20 cellular contexts compared by ENCODE assay signal in the genomic region with DNA sequence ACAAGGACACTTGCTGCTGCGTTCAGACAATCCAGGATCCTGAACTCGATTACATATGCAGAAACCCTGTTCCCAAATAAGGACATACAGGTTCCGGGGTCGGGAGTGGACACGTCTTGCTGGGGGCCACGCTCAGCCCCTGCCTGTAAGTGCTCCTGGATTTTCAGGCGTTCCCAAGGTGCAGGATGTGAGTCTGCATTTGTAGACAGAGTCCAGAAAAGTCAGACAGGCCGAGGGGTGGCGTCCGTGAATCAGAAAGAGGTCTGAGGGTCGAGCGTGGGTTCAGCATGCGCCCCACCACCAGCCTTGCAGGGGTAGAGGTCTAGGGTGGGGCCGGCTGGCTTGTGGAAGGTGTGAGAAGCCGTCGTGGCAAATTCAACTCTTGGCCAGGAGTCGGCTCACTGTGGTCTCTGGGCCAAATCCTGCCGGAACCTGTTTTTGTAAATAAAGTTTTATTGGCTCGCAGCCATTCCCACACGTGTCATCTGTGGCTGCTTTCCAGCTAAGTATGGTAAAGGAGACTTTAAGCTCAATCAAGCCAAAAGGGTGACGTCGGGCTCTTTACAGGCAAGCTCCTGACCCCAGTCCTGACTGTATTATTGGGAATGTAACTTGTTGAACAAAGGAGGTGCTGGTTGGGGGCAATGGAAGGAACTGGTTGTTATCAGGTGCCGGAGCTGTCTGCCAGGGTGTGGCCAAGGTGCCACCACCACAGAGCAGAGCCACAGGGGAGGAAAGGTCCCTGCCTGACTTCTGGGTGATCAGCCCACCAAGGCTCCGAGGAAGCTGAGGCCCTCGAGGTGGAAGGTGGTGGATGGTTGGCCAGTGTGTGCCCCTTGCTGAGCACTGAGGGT. TPM values are rescaled to one million over a fixed set of nuclear protein-coding genes. Genes with fewer than 3 reads are reported as not detected.
DNase-seq lines count a peak whose midpoint lies in the region; ATAC-seq, FAIRE-seq and TF ChIP-seq lines count a peak whose summit lies in the region.
"Had no signal": no experiment of that assay in that cellular context is flagged by ENCODE, and none has a peak within 500 bp of the region (broad histone marks: within the 10 kb centered on the region; RNA-seq: fewer than 3 reads in every experiment).

No MANE protein-coding gene starts in this region.

- no peaks in the 10 kb centered on the region for H3K79me2 ChIP-seq in HepG2 (ENCODE audit: insufficient read depth, low read length)

- no peak for TF ChIP-seq RAD21 in HepG2 (CRISPR knock-in tag; IDR thresholded peaks at IDR 0.05)

- POLR2A ChIA-PET in HepG2 (lab: Yijun Ruan, JAX) = no interaction called here

- H3K9me3 ChIP-seq in HepG2 (ENCODE audit: low read length) = no peaks in the 10 kb centered on the region
- H3K9me3 ChIP-seq in right lobe of liver = no peaks in the 10 kb centered on the region
- no peaks in the 10 kb centered on the region for H3K9me3 ChIP-seq in right atrium auricular region
- H3K9me3 ChIP-seq in transverse colon = no peaks in the 10 kb centered on the region
- H3K9me3 ChIP-seq: uterus had no signal

- in situ Hi-C loops in HepG2 (cut with HindIII; ENCODE audit: extremely low pct_ligation_motif_present, low pct_unique_long_range_greater_than_20kb) (no loop called here), transverse colon (cut with MboI; ENCODE audit: low pct_ligation_motif_present in 1 of 4, low pct_unique_long_range_greater_than_20kb in 1 of 4, low sequenced_read_pairs in 3 of 4) (no loop called here)

- no peak overlapping the region for H3K9ac ChIP-seq in HepG2 (ENCODE audit: insufficient read depth, low read depth, low read length)

- WGBS in HepG2 (ENCODE audit: low lambda C conversion rate) = 19% methylated on average over 20 of the region's 25 CpGs
- 71% methylated on average over 20 of the region's 25 CpGs for WGBS in right lobe of liver (ENCODE audit: insufficient coverage, low coverage, low lambda C conversion rate, missing lambda C conversion rate)
- 30 to 35% methylated on average over 4 to 25 of the region's 25 CpGs for WGBS in transverse colon (ENCODE audit: low coverage in 1 of 2), 2 donors

- no peak for DNase-seq in HepG2 (ENCODE audit: low spot score)
- DNase-seq in right lobe of liver = no peak
- DNase-seq in bronchial epithelial cell (ENCODE audit: low read depth) = peak; percentile 57
- DNase-seq in right atrium auricular region (ENCODE audit: low spot score) = no peak
- peak; percentile 32 for DNase-seq in transverse colon
- DNase-seq in NCI-H446 (lab: John Stamatoyannopoulos, UW) = no peak
- no peak for DNase-seq in activated gamma-delta T cell (lab: John Stamatoyannopoulos, UW)
- no peak for DNase-seq in NCI-H187 (lab: John Stamatoyannopoulos, UW)
- DNase-seq: activated CD8-positive, alpha-beta memory T cell treated with anti-CD3 and anti-CD28 coated beads for 24 hours; CD4-positive, alpha-beta T cell; EL; naive B cell; NCI-H1694 treated with DMSO at 0.1 percent for 48 hours; NCI-H774; stimulated activated naive CD8-positive, alpha-beta T cell treated with anti-CD3 and anti-CD28 coated beads, Interleukin-15, amount 100 ng/mL, for 72 hours; uterus; WERI-Rb-1 had no signal

- intact Hi-C loops in HepG2 (cut with micrococcal nuclease; ENCODE audit: unreplicated experiment) = no loop called here
- intact Hi-C loops in right lobe of liver (cut with DNase I) = no loop called here
- intact Hi-C loops in transverse colon (cut with DNase I; ENCODE audit: low total_unique reads) = no loop called here

- TF ChIP-seq EP300 in HepG2 (IDR thresholded peaks at IDR 0.05; ENCODE audit: low read depth in 2 of 2, low read length in 2 of 2) (no peak), HepG2 (CRISPR knock-in tag; IDR thresholded peaks at IDR 0.05; ENCODE audit: borderline replicate concordance) (no peak), transverse colon (IDR thresholded peaks at IDR 0.05; ENCODE audit: low read depth) (no peak)

- TF ChIP-seq CTCF in HepG2 (CRISPR knock-in tag; IDR thresholded peaks at IDR 0.05) = 0 out of 2 replicates have a peak, but pooled peaks have one; percentile 21
- no peak for TF ChIP-seq CTCF in right lobe of liver (IDR thresholded peaks at IDR 0.05)
- no peak for TF ChIP-seq CTCF in bronchial epithelial cell (IDR thresholded peaks at IDR 0.05; ENCODE audit: insufficient read depth, low read length, severe bottlenecking)
- TF ChIP-seq CTCF in right atrium auricular region (IDR thresholded peaks at IDR 0.05) = no peak
- TF ChIP-seq CTCF in transverse colon (IDR thresholded peaks at IDR 0.05) = no peak

- no peak overlapping the region for H2AFZ ChIP-seq in HepG2 (ENCODE audit: low read length)

- H3K36me3 ChIP-seq in HepG2 (replicated peaks in 1 of 2; ENCODE audit: control insufficient read depth in 1 of 2, insufficient read depth in 2 of 2, low read length in 2 of 2) = no peaks in the 10 kb centered on the region
- no peaks in the 10 kb centered on the region for H3K36me3 ChIP-seq in right lobe of liver
- no peaks in the 10 kb centered on the region for H3K36me3 ChIP-seq in bronchial epithelial cell (ENCODE audit: control insufficient read depth, insufficient read depth, low read length)
- no peaks in the 10 kb centered on the region for H3K36me3 ChIP-seq in right atrium auricular region
- H3K36me3 ChIP-seq in transverse colon = no peaks in the 10 kb centered on the region
- H3K36me3 ChIP-seq: uterus, WERI-Rb-1 had no signal

- no peaks in the 10 kb centered on the region for H4K20me1 ChIP-seq in HepG2 (ENCODE audit: insufficient read depth, low read length)

- H3K4me1 ChIP-seq in HepG2 (ENCODE audit: insufficient read depth, low read length) = peaks cover 12% of the 10 kb centered on the region; the same call in 1 of the 2 replicates
- no peaks in the 10 kb centered on the region for H3K4me1 ChIP-seq in right lobe of liver
- H3K4me1 ChIP-seq in right atrium auricular region = peaks cover 0 to 55% of the 10 kb centered on the region in 2 donors
- no peaks in the 10 kb centered on the region for H3K4me1 ChIP-seq in transverse colon
- H3K4me1 ChIP-seq: uterus had no signal

- BruUV-seq in HepG2 (replicated peaks; lab: Mats Ljungman, UMichigan) = no TSS peak

- CTCF ChIA-PET in HepG2 (lab: Yijun Ruan, JAX; ENCODE audit: low intra/inter-chr PET ratio, low total read pairs) = no interaction called here

- ATAC-seq in HepG2 (no peak), right lobe of liver (no peak)
- ATAC-seq: esophagus mucosa; stimulated activated naive CD8-positive, alpha-beta T cell treated with anti-CD3 and anti-CD28 coated beads, Interleukin-15, amount 100 ng/mL, for 72 hours had no signal

- no peak for TF ChIP-seq POLR2A in HepG2 (IDR thresholded peaks at IDR 0.05; ENCODE audit: insufficient read depth in 1 of 2, low read depth in 2 of 2, low read length in 2 of 2)
- no peak for TF ChIP-seq POLR2A in right lobe of liver (IDR thresholded peaks at IDR 0.05)
- no peak for TF ChIP-seq POLR2A in transverse colon (IDR thresholded peaks at IDR 0.05)

- no peak for FAIRE-seq in HepG2 (lab: Jason Lieb, UNC)
- FAIRE-seq in bronchial epithelial cell (lab: Jason Lieb, UNC) = no peak

- H3K4me2 ChIP-seq in HepG2 (ENCODE audit: low read depth, low read length) = peak overlapping the region; percentile 13; the same call in 1 of the 2 replicates

- H3K27ac ChIP-seq in HepG2 (ENCODE audit: extremely low read length, insufficient read depth, low read length) (no peak overlapping the region), right lobe of liver (no peak overlapping the region), right atrium auricular region (peak overlapping the region; percentile 73 to 77), transverse colon (no peak overlapping the region)
- H3K27ac ChIP-seq: uterus, WERI-Rb-1 had no signal

- H3K27me3 ChIP-seq in HepG2 (ENCODE audit: control insufficient read depth in 1 of 2, insufficient read depth in 2 of 2, low read length in 2 of 2) = peaks cover 18 to 59% of the 10 kb centered on the region in 2 experiments
- H3K27me3 ChIP-seq in right lobe of liver = no peaks in the 10 kb centered on the region
- peaks cover 32% of the 10 kb centered on the region for H3K27me3 ChIP-seq in bronchial epithelial cell (ENCODE audit: control insufficient read depth, insufficient read depth, low read length)
- H3K27me3 ChIP-seq in right atrium auricular region = no peaks in the 10 kb centered on the region
- peaks cover 30% of the 10 kb centered on the region for H3K27me3 ChIP-seq in transverse colon
- H3K27me3 ChIP-seq: uterus had no signal

- no peak overlapping the region; a peak in 1 of 6 replicates for H3K4me3 ChIP-seq in HepG2 (replicated peaks in 1 of 3; ENCODE audit: insufficient read depth in 1 of 3, low read depth in 2 of 3, low read length in 3 of 3)
- no peak overlapping the region for H3K4me3 ChIP-seq in right lobe of liver
- no peak overlapping the region for H3K4me3 ChIP-seq in bronchial epithelial cell (ENCODE audit: low read depth, low read length)
- H3K4me3 ChIP-seq in right atrium auricular region = no peak overlapping the region
- H3K4me3 ChIP-seq in transverse colon = no peak overlapping the region
- H3K4me3 ChIP-seq: uterus had no signal

RNA-seq across cellular contexts. Expression of gene DOK7, which starts 7.4 kb away (rescaled TPM):
- total RNA-seq in HepG2 (2016; rRNA removed; fragmentation: Illumina TruSeq; extraction: Trizol) (0.07 TPM in 1 of 2 replicates, not detected in the other), right lobe of liver (1 to 10 TPM in 4 of 6 experiments, under 1 TPM in 2; 0.73 to 2.4 (median 1.5) TPM), bronchial epithelial cell (1.0 and 4.2 TPM in 2 replicates), right atrium auricular region (10 to 100 TPM; 31.0 to 68.9 TPM), transverse colon (under 1 TPM in 2 of 4 donors, not detected in 2; 0.27 to 0.95 TPM)
- not detected in 2 replicates for total RNA-seq in HepG2 (2016; cell fraction: cytosol; rRNA removed; fragmentation: Illumina TruSeq; extraction: Trizol; ENCODE audit: low read depth)
- 0.04 TPM in 1 of 2 replicates, not detected in the other for total RNA-seq in HepG2 (2016; cell fraction: insoluble cytoplasmic fraction; rRNA removed; fragmentation: Illumina TruSeq; extraction: Trizol)
- 0.06 TPM in 1 of 2 replicates, not detected in the other for total RNA-seq in HepG2 (2016; cell fraction: membrane; rRNA removed; fragmentation: Illumina TruSeq; extraction: Trizol)
- total RNA-seq in HepG2 (2016; cell fraction: nucleus; rRNA removed; fragmentation: Illumina TruSeq; extraction: Trizol) = not detected in 2 replicates
- polyA plus RNA-seq in HepG2 (2011; rRNA removed) = 0.03 and 0.05 TPM in 2 replicates
- polyA plus RNA-seq in HepG2 (2011; cell fraction: cytosol; rRNA removed) = 0.05 and 0.08 TPM in 2 replicates
- 0.26 and 0.32 TPM in 2 replicates for polyA plus RNA-seq in HepG2 (2011; cell fraction: nucleus; rRNA removed)
- polyA plus RNA-seq in HepG2 (2012) = not detected in 2 replicates
- polyA plus RNA-seq in HepG2 (2016; cell fraction: cytosol; fragmentation: Illumina TruSeq; extraction: Trizol; ENCODE audit: low read depth) = not detected in 2 replicates
- 0.19 TPM in 1 of 2 replicates, not detected in the other for polyA plus RNA-seq in HepG2 (2016; cell fraction: insoluble cytoplasmic fraction; fragmentation: Illumina TruSeq; extraction: Trizol; ENCODE audit: low read depth)
- not detected in 2 replicates for polyA plus RNA-seq in HepG2 (2016; cell fraction: membrane; fragmentation: Illumina TruSeq; extraction: Trizol; ENCODE audit: low read depth)
- not detected in 2 replicates for polyA plus RNA-seq in HepG2 (2016; cell fraction: nucleus; fragmentation: Illumina TruSeq; extraction: Trizol; ENCODE audit: insufficient read depth, low read depth)
- 0.38 TPM in 1 of 2 replicates, not detected in the other for polyA minus RNA-seq in HepG2 (2011; rRNA and poly(A)+ RNA removed; ENCODE audit: low replicate concordance)
- not detected in 2 replicates for polyA minus RNA-seq in HepG2 (2011; cell fraction: cytosol; rRNA and poly(A)+ RNA removed)
- polyA minus RNA-seq in HepG2 (2011; cell fraction: nucleus; rRNA and poly(A)+ RNA removed) = not detected in 2 replicates
- total RNA-seq: CD4-positive, alpha-beta T cell; progenitor cell of endocrine pancreas; RPMI7951 had no signal

RNA-seq across cellular contexts. Expression of gene HGFAC, which starts 28.7 kb away (rescaled TPM):
- total RNA-seq in HepG2 (2016; rRNA removed; fragmentation: Illumina TruSeq; extraction: Trizol) = 0.98 and 8.5 TPM in 2 replicates
- total RNA-seq in HepG2 (2016; cell fraction: cytosol; rRNA removed; fragmentation: Illumina TruSeq; extraction: Trizol; ENCODE audit: low read depth) = 1.8 and 1.9 TPM in 2 replicates
- 1.2 and 9.0 TPM in 2 replicates for total RNA-seq in HepG2 (2016; cell fraction: insoluble cytoplasmic fraction; rRNA removed; fragmentation: Illumina TruSeq; extraction: Trizol)
- 1.4 and 1.8 TPM in 2 replicates for total RNA-seq in HepG2 (2016; cell fraction: membrane; rRNA removed; fragmentation: Illumina TruSeq; extraction: Trizol)
- total RNA-seq in HepG2 (2016; cell fraction: nucleus; rRNA removed; fragmentation: Illumina TruSeq; extraction: Trizol) = 14.0 and 15.7 TPM in 2 replicates
- polyA plus RNA-seq in HepG2 (2011; rRNA removed) = 63.6 and 107 TPM in 2 replicates
- 8.9 and 16.3 TPM in 2 replicates for polyA plus RNA-seq in HepG2 (2011; cell fraction: cytosol; rRNA removed)
- 1,761 and 2,041 TPM in 2 replicates for polyA plus RNA-seq in HepG2 (2011; cell fraction: nucleus; rRNA removed)
- polyA plus RNA-seq in HepG2 (2012) = 31.4 and 46.5 TPM in 2 replicates
- polyA plus RNA-seq in HepG2 (2016; cell fraction: cytosol; fragmentation: Illumina TruSeq; extraction: Trizol; ENCODE audit: low read depth) = 1.9 and 2.1 TPM in 2 replicates
- polyA plus RNA-seq in HepG2 (2016; cell fraction: insoluble cytoplasmic fraction; fragmentation: Illumina TruSeq; extraction: Trizol; ENCODE audit: low read depth) = 1.9 and 2.5 TPM in 2 replicates
- 1.6 and 2.1 TPM in 2 replicates for polyA plus RNA-seq in HepG2 (2016; cell fraction: membrane; fragmentation: Illumina TruSeq; extraction: Trizol; ENCODE audit: low read depth)
- 65.6 and 66.9 TPM in 2 replicates for polyA plus RNA-seq in HepG2 (2016; cell fraction: nucleus; fragmentation: Illumina TruSeq; extraction: Trizol; ENCODE audit: insufficient read depth, low read depth)
- 15.4 TPM in 1 of 2 replicates, not detected in the other for polyA minus RNA-seq in HepG2 (2011; rRNA and poly(A)+ RNA removed; ENCODE audit: low replicate concordance)
- polyA minus RNA-seq in HepG2 (2011; cell fraction: cytosol; rRNA and poly(A)+ RNA removed) = 5.8 and 5.9 TPM in 2 replicates
- polyA minus RNA-seq in HepG2 (2011; cell fraction: nucleus; rRNA and poly(A)+ RNA removed) = 43.4 and 57.3 TPM in 2 replicates
- total RNA-seq in right lobe of liver = 100 to 1,000 TPM in 5 of 6 experiments, 10 to 100 TPM in 1; 73.9 to 176 (median 140) TPM
- total RNA-seq in bronchial epithelial cell = not detected in 2 replicates
- total RNA-seq in right atrium auricular region = not detected
- total RNA-seq in transverse colon = not detected
- total RNA-seq: esophagus mucosa, RPMI7951 had no signal

Comparison
In these comparisons a context has a peak if more than half of its experiments do, and no peak if none do; other contexts are left out.
1. RNA of gene HGFAC, which starts 28.7 kb away (total RNA-seq): 73.9 to 176 TPM in right lobe of liver; 0.98 to 15.7 TPM in HepG2, not detected in bronchial epithelial cell, not detected in right atrium auricular region and not detected in transverse colon; every median in the first group is over 4 times any median in the second.
2. DNase-seq: peak in bronchial epithelial cell (single experiment) and transverse colon (single experiment); none in HepG2 (single experiment), right lobe of liver (0 of 3), right atrium auricular region (single experiment), NCI-H446 (0 of 2), activated gamma-delta T cell (single experiment) and NCI-H187 (0 of 2).
3. H3K27ac ChIP-seq: peak in right atrium auricular region (2 of 2); none in HepG2 (single experiment), right lobe of liver (0 of 3) and transverse colon (0 of 4).